19 cellular contexts compared by ENCODE assay signal in genomic region chr2:200421270-200421669, GRCh38.
A peak's percentile ranks its signal among the peaks of the same experiment; 100 is the strongest.
DNase-seq lines count a peak whose midpoint lies in the region; ATAC-seq, FAIRE-seq and TF ChIP-seq lines count a peak whose summit lies in the region.
"Had no signal": no experiment of that assay in that cellular context is flagged by ENCODE, and none has a peak within 500 bp of the region (broad histone marks: within the 10 kb centered on the region; RNA-seq: fewer than 3 reads in every experiment).

No MANE protein-coding gene starts in this region.

- H3K36me3 ChIP-seq in PC-3 (ENCODE audit: low read depth, low read length) (peaks cover 66% of the 10 kb centered on the region), astrocyte (ENCODE audit: insufficient read depth, low read length) (peaks cover 24% of the 10 kb centered on the region)
- H3K36me3 ChIP-seq: HAP-1 had no signal

- H3K27ac Mint-ChIP-seq in HFFc6, result peak overlapping the region; percentile 44
- no peak overlapping the region for H3K27ac Mint-ChIP-seq in astrocyte (ENCODE audit: unreplicated experiment)
- no peak overlapping the region for H3K27ac Mint-ChIP-seq in effector memory CD8-positive, alpha-beta T cell
- H3K27ac Mint-ChIP-seq: CD4-positive, alpha-beta T cell had no signal

- no peak overlapping the region for H2AFZ ChIP-seq in PC-3 (ENCODE audit: low read length)
- H2AFZ ChIP-seq in astrocyte (ENCODE audit: low read depth, low read length), result no peak overlapping the region
- H2AFZ ChIP-seq: GM23248 had no signal

- intact Hi-C loops in PC-3 (cut with micrococcal nuclease), result no loop called here

- TF ChIP-seq CTCF in HFFc6 (IDR thresholded peaks at IDR 0.05), result no peak
- no peak for TF ChIP-seq CTCF in PC-3 (conservative IDR thresholded peaks at IDR 0.05; ENCODE audit: low read depth, low read length)
- no peak for TF ChIP-seq CTCF in astrocyte (IDR thresholded peaks at IDR 0.05; ENCODE audit: insufficient read depth, low read depth, low read length)
- TF ChIP-seq CTCF in foreskin keratinocyte (conservative IDR thresholded peaks at IDR 0.05), result no peak
- no peak for TF ChIP-seq CTCF in GM13976 (IDR thresholded peaks at IDR 0.05; ENCODE audit: borderline replicate concordance, control extremely low read depth, extremely low read depth, insufficient read depth, missing control alignments)

- BruUV-seq in PC-3 (replicated peaks; lab: Mats Ljungman, UMichigan), result no TSS peak

- H3K4me1 ChIP-seq in PC-3 (ENCODE audit: insufficient read depth, low read length), result peaks cover 31% of the 10 kb centered on the region
- H3K4me1 ChIP-seq in astrocyte (ENCODE audit: insufficient read depth, low read length), result no peaks in the 10 kb centered on the region
- peaks cover 6% of the 10 kb centered on the region for H3K4me1 ChIP-seq in foreskin keratinocyte

- CTCF ChIA-PET in PC-3 (lab: Charles Lee), result no interaction called here

- no peaks in the 10 kb centered on the region for H3F3A ChIP-seq in PC-3 (ENCODE audit: low read length, unreplicated experiment)

- H3K9me3 ChIP-seq in PC-3 (ENCODE audit: low read length) (no peaks in the 10 kb centered on the region), astrocyte (ENCODE audit: insufficient read depth, low read depth, low read length) (no peaks in the 10 kb centered on the region)
- H3K9me3 ChIP-seq: Caco-2, HAP-1 had no signal

- H3K9ac ChIP-seq in PC-3 (ENCODE audit: low read length) (no peak overlapping the region), astrocyte (ENCODE audit: low read length) (no peak overlapping the region)
- H3K9ac ChIP-seq: GM23248 had no signal

- no peak overlapping the region for H3K4me3 Mint-ChIP-seq in HFFc6
- H3K4me3 Mint-ChIP-seq in astrocyte (ENCODE audit: unreplicated experiment), result no peak overlapping the region
- H3K4me3 Mint-ChIP-seq in effector memory CD8-positive, alpha-beta T cell, result no peak overlapping the region
- H3K4me3 Mint-ChIP-seq: CD4-positive, alpha-beta T cell had no signal

- in situ Hi-C loops in GM13976 (cut with MboI; ENCODE audit: low sequenced_read_pairs, unreplicated experiment), result no loop called here

- no peak overlapping the region for H3K4me2 ChIP-seq in PC-3 (ENCODE audit: low read length)
- H3K4me2 ChIP-seq in astrocyte (ENCODE audit: low read length), result no peak overlapping the region

- H3K79me2 ChIP-seq in PC-3 (ENCODE audit: low read length), result no peaks in the 10 kb centered on the region
- H3K79me2 ChIP-seq in astrocyte (ENCODE audit: insufficient read depth, low read length), result no peaks in the 10 kb centered on the region

- H3K27ac ChIP-seq in PC-3 (ENCODE audit: low read length) (peak overlapping the region; percentile 35; the same call in 1 of the 2 replicates), astrocyte (ENCODE audit: low read depth, low read length) (no peak overlapping the region), foreskin keratinocyte (no peak overlapping the region)
- H3K27ac ChIP-seq: C4-2B, GM23248, HL-60 had no signal

- ATAC-seq in PC-3, result peak; percentile 26; the same call in 1 of the 2 replicates
- ATAC-seq in foreskin keratinocyte, result peak; percentile 66
- ATAC-seq in HG03139 (IDR thresholded peaks at IDR 0.05; ENCODE audit: unreplicated experiment), result no peak
- ATAC-seq in effector memory CD8-positive, alpha-beta T cell (replicated peaks), result no peak

- no peaks in the 10 kb centered on the region; the same call in 1 of the 2 replicates for H3K27me3 Mint-ChIP-seq in HFFc6 (ENCODE audit: insufficient read depth)
- no peaks in the 10 kb centered on the region for H3K27me3 Mint-ChIP-seq in astrocyte (ENCODE audit: low read depth, unreplicated experiment)
- H3K27me3 Mint-ChIP-seq in effector memory CD8-positive, alpha-beta T cell, result no peaks in the 10 kb centered on the region
- H3K27me3 Mint-ChIP-seq: CD4-positive, alpha-beta T cell had no signal

- DNase-seq in HFFc6 (no peak), PC-3 (no peak), astrocyte (ENCODE audit: low read depth) (no peak), foreskin keratinocyte (no peak), NCI-H748 treated with DMSO at 0.1 percent for 48 hours (lab: John Stamatoyannopoulos, UW) (no peak), GM13976 (ENCODE audit: low spot score) (no peak)
- DNase-seq in effector memory CD8-positive, alpha-beta T cell, result no peak
- DNase-seq: ACHN; Caco-2; CD4-positive, alpha-beta T cell; DMS79 treated with DMSO at 0.1 percent for 48 hours; GF-D8; GM23248 had no signal

- H3K4me1 Mint-ChIP-seq in HFFc6 (ENCODE audit: low read depth) (peaks cover 44% of the 10 kb centered on the region), astrocyte (ENCODE audit: low read depth, unreplicated experiment) (peaks cover 25% of the 10 kb centered on the region)
- peaks cover 0 to 9% of the 10 kb centered on the region in 2 donors for H3K4me1 Mint-ChIP-seq in effector memory CD8-positive, alpha-beta T cell (ENCODE audit: low read depth in 2 of 2)

- H3K4me3 ChIP-seq in PC-3 (ENCODE audit: low read length) (no peak overlapping the region), astrocyte (ENCODE audit: insufficient read depth, low read depth, low read length) (no peak overlapping the region)
- H3K4me3 ChIP-seq: GM23248, HAP-1 had no signal

- peak; percentile 39 for FAIRE-seq in astrocyte (lab: Jason Lieb, UNC)
- FAIRE-seq: A204.1, GM18507 had no signal

- H3K9me3 Mint-ChIP-seq in HFFc6 (no peaks in the 10 kb centered on the region), astrocyte (ENCODE audit: unreplicated experiment) (no peaks in the 10 kb centered on the region)
- no peaks in the 10 kb centered on the region for H3K9me3 Mint-ChIP-seq in effector memory CD8-positive, alpha-beta T cell
- H3K9me3 Mint-ChIP-seq: CD4-positive, alpha-beta T cell had no signal

- H4K20me1 ChIP-seq in PC-3 (ENCODE audit: low read length) (no peaks in the 10 kb centered on the region), astrocyte (ENCODE audit: insufficient read depth, low read length) (no peaks in the 10 kb centered on the region)

- H3K9me2 ChIP-seq in PC-3 (replicated peaks; ENCODE audit: low read length), result no peaks in the 10 kb centered on the region

- no peaks in the 10 kb centered on the region for H3K27me3 ChIP-seq in PC-3 (ENCODE audit: low read length)
- no peaks in the 10 kb centered on the region for H3K27me3 ChIP-seq in astrocyte (ENCODE audit: insufficient read depth, low read length)
- H3K27me3 ChIP-seq in foreskin keratinocyte, result no peaks in the 10 kb centered on the region

- POLR2A ChIA-PET in PC-3 (lab: Charles Lee; ENCODE audit: unreplicated experiment), result no interaction called here

- H3K36me3 Mint-ChIP-seq in HFFc6 (ENCODE audit: low read depth) (peaks cover 66% of the 10 kb centered on the region), astrocyte (ENCODE audit: low read depth, unreplicated experiment) (peaks cover 27% of the 10 kb centered on the region)
- no peaks in the 10 kb centered on the region for H3K36me3 Mint-ChIP-seq in effector memory CD8-positive, alpha-beta T cell (ENCODE audit: insufficient read depth)

Comparison
In these comparisons a context has a peak if more than half of its experiments do, and no peak if none do; other contexts are left out.
1. ATAC-seq: peak in PC-3 (single experiment) and foreskin keratinocyte (single experiment); none in HG03139 (single experiment) and effector memory CD8-positive, alpha-beta T cell (single experiment).